In the genomic region with DNA sequence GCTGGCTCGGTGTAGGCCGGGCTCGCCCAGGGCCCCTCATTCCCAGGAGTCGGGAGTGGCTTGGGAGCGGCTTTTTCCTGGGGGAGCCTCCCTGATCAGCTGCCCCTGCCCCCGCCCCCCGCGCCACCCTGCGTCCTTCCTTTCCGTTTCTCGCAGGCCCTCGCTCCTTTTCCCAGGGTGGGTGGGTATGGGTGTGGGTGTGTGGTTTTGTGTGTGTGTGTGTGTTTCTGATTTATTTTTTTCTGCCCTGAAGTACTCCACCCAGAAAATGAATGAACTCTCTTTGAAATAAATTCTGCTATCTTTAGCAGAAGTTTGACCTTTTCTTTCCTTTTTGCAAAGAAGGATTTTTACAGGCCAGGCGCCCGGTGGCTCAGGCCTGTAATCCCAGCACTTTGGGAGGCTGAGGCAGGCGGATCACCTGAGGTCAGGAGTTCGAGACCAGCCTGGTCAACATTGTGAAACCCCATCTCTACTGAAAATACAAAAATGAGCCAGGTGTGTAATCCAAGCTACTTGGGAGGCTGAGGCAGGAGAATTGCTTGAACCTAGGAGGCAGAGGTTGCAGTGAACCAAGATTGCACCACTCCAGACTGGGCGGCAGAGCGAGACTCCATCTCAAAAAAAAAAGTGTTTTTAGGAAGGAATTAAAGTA, we compare ENCODE assay signal across 8 cellular contexts. TPM values are rescaled to one million over a fixed set of nuclear protein-coding genes. Genes with fewer than 3 reads are reported as not detected.
DNase-seq lines count a peak whose midpoint lies in the region; ATAC-seq, FAIRE-seq and TF ChIP-seq lines count a peak whose summit lies in the region.

No MANE protein-coding gene starts in this region.

- H3F3A ChIP-seq in MM.1S (ENCODE audit: insufficient read depth, low read length), result peaks cover 30% of the 10 kb centered on the region

- intact Hi-C loops in dorsolateral prefrontal cortex (cut with DNase I) (no loop called here), pancreas (cut with DNase I) (loop anchor here in 1 of 3 donors (10.0 kb wide), 1 partner anchor 61 kb away; a partner anchor contains a TSS)

- H3K36me3 ChIP-seq in MM.1S (replicated peaks; ENCODE audit: insufficient read depth, low read length), result 0 out of 2 replicates have a peak, but pooled peaks cover 2% of the 10 kb centered on the region
- H3K36me3 ChIP-seq in pancreas, result peaks cover 0 to 14% (median 5%) of the 10 kb centered on the region in 3 donors

- peak overlapping the region; percentile 70 for H3K4me2 ChIP-seq in MM.1S (ENCODE audit: low read depth, low read length)

- peak overlapping the region; percentile 75 for H3K4me3 Mint-ChIP-seq in activated T-cell treated with anti-CD3 and anti-CD28 coated beads, Interleukin-2, amount 50 U/mL, for 24 hours

- peak overlapping the region; percentile 92 for H3K27ac Mint-ChIP-seq in activated T-cell treated with anti-CD3 and anti-CD28 coated beads, Interleukin-2, amount 50 U/mL, for 24 hours

- no peak for FAIRE-seq in pancreas (lab: Jason Lieb, UNC)

- H3K79me2 ChIP-seq in MM.1S (ENCODE audit: low read length), result peaks cover 69% of the 10 kb centered on the region

- no peaks in the 10 kb centered on the region for H4K20me1 ChIP-seq in MM.1S (ENCODE audit: insufficient read depth, low read length)

- 13 to 17% methylated on average over 18 of the region's 18 CpGs for WGBS in pancreas, 2 donors

- H3K27me3 ChIP-seq in MM.1S (replicated peaks; ENCODE audit: insufficient read depth, low read length), result no peaks in the 10 kb centered on the region
- no peaks in the 10 kb centered on the region for H3K27me3 ChIP-seq in dorsolateral prefrontal cortex
- no peaks in the 10 kb centered on the region for H3K27me3 ChIP-seq in pancreas

- H2AFZ ChIP-seq in MM.1S (ENCODE audit: low read length), result peak overlapping the region; percentile 32; the same call in 1 of the 2 replicates

- peak overlapping the region; percentile 61 for H3K9ac ChIP-seq in MM.1S (ENCODE audit: low read length)

- peak overlapping the region; percentile 47 for H3K4me3 ChIP-seq in MM.1S (ENCODE audit: low read length)
- H3K4me3 ChIP-seq in dorsolateral prefrontal cortex, result peak overlapping the region in 58 of 59 donors; percentile 0 to 59 (median 36)
- peak overlapping the region in 2 of 4 donors; percentile 7 to 19 for H3K4me3 ChIP-seq in pancreas

- H3K9me2 ChIP-seq in MM.1S (replicated peaks; ENCODE audit: insufficient read depth, low read length), result no peaks in the 10 kb centered on the region

- H3K4me1 ChIP-seq in MM.1S (ENCODE audit: low read length) (peaks cover 18% of the 10 kb centered on the region), pancreas (peaks cover 5 to 22% (median 19%) of the 10 kb centered on the region in 3 donors)

- H3K9me3 ChIP-seq in MM.1S (replicated peaks; ENCODE audit: insufficient read depth, low read length) (no peaks in the 10 kb centered on the region), pancreas (no peaks in the 10 kb centered on the region)

- peaks cover 74% of the 10 kb centered on the region for H3K4me1 Mint-ChIP-seq in activated T-cell treated with anti-CD3 and anti-CD28 coated beads, Interleukin-2, amount 50 U/mL, for 24 hours (ENCODE audit: low read depth)

- H3K36me3 Mint-ChIP-seq in activated T-cell treated with anti-CD3 and anti-CD28 coated beads, Interleukin-2, amount 50 U/mL, for 24 hours (ENCODE audit: low read depth), result peaks cover 76% of the 10 kb centered on the region

- TF ChIP-seq CTCF in MM.1S (IDR thresholded peaks at IDR 0.05; ENCODE audit: low read length) (no peak), dorsolateral prefrontal cortex (IDR thresholded peaks at IDR 0.05 in 54 of 56, conservative IDR thresholded peaks at IDR 0.05 in 2 of 56; ENCODE audit: low read depth in 1 of 56, partially characterized antibody in 56 of 56) (peak in 2 of 56 donors; percentile 1 to 27), pancreas (IDR thresholded peaks at IDR 0.05) (no peak), omental fat pad (IDR thresholded peaks at IDR 0.05) (no peak)

- ATAC-seq in pancreas (peak in 1 of 4 donors; percentile 36), GM21717 (IDR thresholded peaks at IDR 0.05; ENCODE audit: unreplicated experiment) (no peak), omental fat pad (ENCODE audit: low FRiP score) (no peak)

- H3K9me3 Mint-ChIP-seq in activated T-cell treated with anti-CD3 and anti-CD28 coated beads, Interleukin-2, amount 50 U/mL, for 24 hours, result no peaks in the 10 kb centered on the region

- no peaks in the 10 kb centered on the region for H3K27me3 Mint-ChIP-seq in activated T-cell treated with anti-CD3 and anti-CD28 coated beads, Interleukin-2, amount 50 U/mL, for 24 hours

- peak overlapping the region; percentile 83 for H3K27ac ChIP-seq in MM.1S (ENCODE audit: low read length)
- peak overlapping the region; percentile 88 to 99 (median 97) for H3K27ac ChIP-seq in dorsolateral prefrontal cortex
- H3K27ac ChIP-seq in pancreas, result peak overlapping the region; percentile 60 to 92 (median 88)

- no peak for DNase-seq in activated T-cell treated with anti-CD3 and anti-CD28 coated beads, Interleukin-2, amount 50 U/mL, for 24 hours
- no peak for DNase-seq in activated T-cell treated with anti-CD3 and anti-CD28 coated beads, Interleukin-2, amount 50 U/mL, for 48 hours
- peak; percentile 21 for DNase-seq in MM.1S
- no peak for DNase-seq in dorsolateral prefrontal cortex
- no peak for DNase-seq in pancreas
- no peak for DNase-seq in omental fat pad (ENCODE audit: low spot score)
- DNase-seq in HPDE6-E6E7 (ENCODE audit: extremely low spot score), result no peak

RNA-seq across cellular contexts. Expression of a gene that starts 30.0 kb away (rescaled TPM):
- 10 to 100 TPM; 24.1 to 55.6 (median 34.6) TPM for total RNA-seq in dorsolateral prefrontal cortex
- 10 to 100 TPM; 12.8 to 28.8 (median 16.9) TPM for total RNA-seq in pancreas
- 10 to 100 TPM; 80.5 to 81.2 TPM for polyA plus RNA-seq in pancreas
- total RNA-seq in omental fat pad, result 10 to 100 TPM; 14.8 to 36.9 (median 28.1) TPM
